ENCODE assay signal across 27 cellular contexts in the genomic region with DNA sequence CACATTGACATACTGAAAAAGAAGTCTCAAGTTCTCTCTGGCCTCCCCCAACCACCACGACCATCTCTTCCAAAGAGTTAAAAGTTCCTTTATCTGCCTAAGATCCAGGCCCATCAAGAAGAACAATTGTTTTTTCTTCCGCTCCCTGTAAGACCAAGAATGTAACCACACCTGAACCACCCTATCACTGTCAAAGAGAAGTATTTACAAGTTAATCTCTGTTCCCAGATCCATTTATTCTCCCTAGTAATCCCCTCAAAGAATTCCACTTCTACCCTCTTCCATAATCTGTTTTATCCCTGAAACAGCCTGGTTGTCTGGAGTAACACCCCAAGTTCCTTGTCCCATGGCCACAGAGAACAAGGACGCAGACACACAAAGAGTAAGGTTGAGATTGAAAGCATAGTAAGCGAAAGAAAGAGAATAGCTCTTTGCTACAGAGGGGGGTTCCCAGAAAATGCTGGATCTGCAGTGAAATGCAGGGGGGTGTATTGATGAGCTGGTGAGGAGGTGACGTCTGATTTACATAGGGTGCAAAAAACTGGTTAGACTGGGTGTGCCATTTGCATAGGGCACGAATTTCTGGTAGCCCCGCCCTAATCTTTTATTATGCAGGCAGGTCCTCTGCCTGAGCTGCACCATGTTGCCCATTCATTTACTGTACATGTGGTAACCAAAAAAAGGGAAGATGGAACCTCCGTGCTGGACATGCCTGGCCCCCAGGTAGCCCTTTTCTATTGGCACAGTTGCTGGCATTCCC.
A peak's percentile ranks its signal among the peaks of the same experiment; 100 is the strongest.
DNase-seq lines count a peak whose midpoint lies in the region; ATAC-seq, FAIRE-seq and TF ChIP-seq lines count a peak whose summit lies in the region.
"Had no signal": no experiment of that assay in that cellular context is flagged by ENCODE, and none has a peak within 500 bp of the region (broad histone marks: within the 10 kb centered on the region; RNA-seq: fewer than 3 reads in every experiment).

No MANE protein-coding gene starts in this region.

- H3K36me3 ChIP-seq in K562 (ENCODE audit: control insufficient read depth, insufficient read depth, low read length) (no peaks in the 10 kb centered on the region), mucosa of descending colon (ENCODE audit: low read depth) (no peaks in the 10 kb centered on the region), kidney (ENCODE audit: control insufficient read depth in 1 of 2, insufficient read depth in 2 of 2, low read length in 2 of 2) (no peaks in the 10 kb centered on the region), right lobe of liver (no peaks in the 10 kb centered on the region)
- H3K36me3 ChIP-seq: esophagus squamous epithelium, transverse colon had no signal

- H3K27ac ChIP-seq in K562 (ENCODE audit: extremely low read depth, low read depth, low read length) (no peak overlapping the region), kidney (ENCODE audit: low read depth in 2 of 2, low read length in 2 of 2) (no peak overlapping the region), right lobe of liver (no peak overlapping the region)
- H3K27ac ChIP-seq: body of pancreas, transverse colon had no signal

- H3K9me3 ChIP-seq in K562 (replicated peaks; ENCODE audit: control insufficient read depth, insufficient read depth, low read depth, low read length) (no peaks in the 10 kb centered on the region), mucosa of descending colon (no peaks in the 10 kb centered on the region), kidney (ENCODE audit: control insufficient read depth in 1 of 2, low read length in 2 of 2) (no peaks in the 10 kb centered on the region), right lobe of liver (no peaks in the 10 kb centered on the region)
- H3K9me3 ChIP-seq: body of pancreas, esophagus squamous epithelium, transverse colon had no signal

- TF ChIP-seq RAD21 in K562 (CRISPR knock-in tag; conservative IDR thresholded peaks at IDR 0.05 in 1 of 2, IDR thresholded peaks at IDR 0.05 in 1 of 2): no peak

- CTCF ChIA-PET in K562 (lab: Yijun Ruan, JAX; ENCODE audit: low intra/inter-chr PET ratio): no interaction called here

- H3K9me1 ChIP-seq in K562 (ENCODE audit: control insufficient read depth, insufficient read depth, low read length): no peaks in the 10 kb centered on the region

- no peaks in the 10 kb centered on the region for H4K20me1 ChIP-seq in K562 (replicated peaks; ENCODE audit: control insufficient read depth, insufficient read depth, low read length)

- intact Hi-C loops in K562 (cut with micrococcal nuclease): no loop called here
- intact Hi-C loops in mucosa of descending colon (cut with DNase I, micrococcal nuclease): no loop called here
- intact Hi-C loops in sciatic nerve (cut with DNase I): no loop called here
- intact Hi-C loops in kidney (cut with DNase I): no loop called here
- intact Hi-C loops in right lobe of liver (cut with DNase I): no loop called here

- WGBS in K562 (ENCODE audit: insufficient coverage, low coverage, missing lambda C conversion rate): 22% methylated on average over 7 of the region's 8 CpGs
- WGBS in right lobe of liver (ENCODE audit: insufficient coverage, low coverage, low lambda C conversion rate, missing lambda C conversion rate): 66% methylated on average over 8 of the region's 8 CpGs

- no peaks in the 10 kb centered on the region for H3K79me2 ChIP-seq in K562 (ENCODE audit: control insufficient read depth, insufficient read depth, low read length)

- TF ChIP-seq EP300 in K562 (IDR thresholded peaks at IDR 0.05; ENCODE audit: low read length): no peak

- POLR2A ChIA-PET in K562 (lab: Yijun Ruan, JAX): no interaction called here

- H3K9ac ChIP-seq in K562 (ENCODE audit: insufficient read depth in 1 of 2, low read depth in 2 of 2, low read length in 2 of 2) (no peak overlapping the region), kidney (ENCODE audit: low read length in 2 of 2) (no peak overlapping the region)

- H3K4me1 ChIP-seq in K562 (replicated peaks in 1 of 2; ENCODE audit: control insufficient read depth in 2 of 2, insufficient read depth in 2 of 2, low read length in 2 of 2) (peaks cover 0 to 8% of the 10 kb centered on the region in 2 experiments; a peak in 3 of 5 replicates), mucosa of descending colon (ENCODE audit: low read depth) (no peaks in the 10 kb centered on the region), kidney (ENCODE audit: control insufficient read depth in 1 of 2, insufficient read depth in 1 of 2, low read depth in 1 of 2, low read length in 2 of 2) (no peaks in the 10 kb centered on the region), right lobe of liver (no peaks in the 10 kb centered on the region)
- H3K4me1 ChIP-seq: body of pancreas had no signal

- H3K4me2 ChIP-seq in K562 (ENCODE audit: insufficient read depth, low read length): no peak overlapping the region

- H3K4me3 ChIP-seq in K562 (no peak overlapping the region), mucosa of descending colon (no peak overlapping the region), kidney (ENCODE audit: low read length in 2 of 2) (no peak overlapping the region), right lobe of liver (no peak overlapping the region)
- H3K4me3 ChIP-seq: body of pancreas, esophagus squamous epithelium, lung, transverse colon had no signal

- TF ChIP-seq POLR2A in K562 (conservative IDR thresholded peaks at IDR 0.05) (no peak), right lobe of liver (IDR thresholded peaks at IDR 0.05) (no peak)

- BruUV-seq in K562 (replicated peaks; lab: Mats Ljungman, UMichigan): no TSS peak

- in situ Hi-C loops in K562 (cut with MboI): no loop called here

- no peak overlapping the region for H2AFZ ChIP-seq in K562 (ENCODE audit: low read depth, low read length)

- H3K27me3 ChIP-seq in K562 (ENCODE audit: control insufficient read depth in 2 of 2, insufficient read depth in 2 of 2, low read length in 2 of 2) (peaks cover 9 to 27% of the 10 kb centered on the region in 2 experiments; a peak in 2 of 5 replicates), right lobe of liver (no peaks in the 10 kb centered on the region)
- H3K27me3 ChIP-seq: body of pancreas, esophagus squamous epithelium, transverse colon had no signal

- DNase-seq in NCI-H82 (lab: John Stamatoyannopoulos, UW) (peak; percentile 24), NCI-H82 treated with DMSO at 0.1 percent for 48 hours (lab: John Stamatoyannopoulos, UW; ENCODE audit: unreplicated experiment) (no peak), K562 (ENCODE audit: extremely low read depth in 1 of 4, low spot score in 3 of 4) (no peak), mucosa of descending colon (no peak), activated gamma-delta T cell (lab: John Stamatoyannopoulos, UW) (no peak), sciatic nerve (ENCODE audit: low spot score) (no peak), kidney (no peak), right lobe of liver (no peak)
- DNase-seq: 8988T; activated CD4-positive, alpha-beta T cell treated with anti-CD3 and anti-CD28 coated beads for 4 hours; activated CD8-positive, alpha-beta T cell treated with anti-CD3 and anti-CD28 coated beads, Interleukin-2, amount 10 ng/mL, durations not matched to agents 7 days and 5 days; activated naive CD4-positive, alpha-beta T cell treated with anti-CD3 and anti-CD28 coated beads, Interleukin-2, amount 50 U/mL, for 16 hours; body of pancreas; esophagus squamous epithelium; KBM-7; NCI-H1105; NCI-H187; NCI-H524 treated with DMSO at 0.1 percent for 48 hours; posterior cingulate gyrus; right cardiac atrium; stimulated activated CD4-positive, alpha-beta T cell treated with anti-CD3 and anti-CD28 coated beads, Interleukin-4, amount 100 ng/mL, for 24 hours; SW 1271; T-helper 9 cell; transverse colon had no signal

- FAIRE-seq in K562 (lab: Jason Lieb, UNC): no peak
- no peak for FAIRE-seq in kidney (lab: Jason Lieb, UNC)
- FAIRE-seq: frontal cortex had no signal

- ATAC-seq in K562 (no peak), mucosa of descending colon (peak; percentile 38), sciatic nerve (no peak), right lobe of liver (no peak)
- ATAC-seq: activated CD8-positive, alpha-beta T cell treated with anti-CD3 and anti-CD28 coated beads, Interleukin-2, amount 10 ng/mL, durations not matched to agents 7 days and 5 days; activated T-helper 17 cell treated with anti-CD3 and anti-CD28 coated beads, Interleukin-2, amount 50 U/mL, for 72 hours; body of pancreas; right cardiac atrium had no signal

- TF ChIP-seq CTCF in K562 (IDR thresholded peaks at IDR 0.05 in 2 of 3, conservative IDR thresholded peaks at IDR 0.05 in 1 of 3; ENCODE audit: insufficient read depth in 2 of 3, low read depth in 1 of 3, low read length in 3 of 3) (no peak), mucosa of descending colon (IDR thresholded peaks at IDR 0.05) (no peak), kidney (IDR thresholded peaks at IDR 0.05; ENCODE audit: borderline replicate concordance, extremely low read depth, insufficient read depth) (no peak), right lobe of liver (IDR thresholded peaks at IDR 0.05) (no peak)

TF ChIP-seq in K562, 482 proteins besides CTCF, POLR2A, EP300 and RAD21:
- TF ChIP-seq ZFP36 (IDR thresholded peaks at IDR 0.05; ENCODE audit: low read depth, low read length, partially characterized antibody) (peak; percentile 81), NR2C1 (IDR thresholded peaks at IDR 0.05) (no peak), NR2C1 (tag; IDR thresholded peaks at IDR 0.05) (no peak)
TF ChIP-seq in K562: peak in this region for 1.
